ENCODE assay signal across 9 cellular contexts in genomic region chr2:207504513-207505171, GRCh38. TPM values are rescaled to one million over a fixed set of nuclear protein-coding genes. Genes with fewer than 3 reads are reported as not detected.
A peak's percentile ranks its signal among the peaks of the same experiment; 100 is the strongest.
DNase-seq lines count a peak whose midpoint lies in the region; ATAC-seq, FAIRE-seq and TF ChIP-seq lines count a peak whose summit lies in the region.
"Had no signal": no experiment of that assay in that cellular context is flagged by ENCODE, and none has a peak within 500 bp of the region (broad histone marks: within the 10 kb centered on the region; RNA-seq: fewer than 3 reads in every experiment).

No MANE protein-coding gene starts in this region.

- no peaks in the 10 kb centered on the region for H3K27me3 ChIP-seq in astrocyte (ENCODE audit: insufficient read depth, low read length)
- no peaks in the 10 kb centered on the region for H3K27me3 ChIP-seq in iPS-18a (ENCODE audit: control insufficient read depth, insufficient read depth, low read length)
- no peaks in the 10 kb centered on the region for H3K27me3 ChIP-seq in tibial artery
- no peaks in the 10 kb centered on the region for H3K27me3 ChIP-seq in stomach

- peaks cover 40% of the 10 kb centered on the region for H3K4me1 ChIP-seq in astrocyte (ENCODE audit: insufficient read depth, low read length)
- peaks cover 34% of the 10 kb centered on the region for H3K4me1 ChIP-seq in iPS-18a (ENCODE audit: control insufficient read depth, low read depth, low read length)
- peaks cover 0 to 37% (median 27%) of the 10 kb centered on the region in 4 donors for H3K4me1 ChIP-seq in tibial artery
- peaks cover 0 to 18% (median 9%) of the 10 kb centered on the region in 4 donors for H3K4me1 ChIP-seq in stomach

- H3K4me3 Mint-ChIP-seq in activated T-cell treated with anti-CD3 and anti-CD28 coated beads, Interleukin-2, amount 50 U/mL, for 72 hours, result peak overlapping the region; percentile 83 to 85
- peak overlapping the region; percentile 13 for H3K4me3 Mint-ChIP-seq in astrocyte (ENCODE audit: unreplicated experiment)

- no peaks in the 10 kb centered on the region for H3K79me2 ChIP-seq in astrocyte (ENCODE audit: insufficient read depth, low read length)

- H3K9me3 ChIP-seq in astrocyte (ENCODE audit: insufficient read depth, low read depth, low read length) (no peaks in the 10 kb centered on the region), iPS-18a (ENCODE audit: control insufficient read depth, low read depth, low read length) (no peaks in the 10 kb centered on the region), tibial artery (no peaks in the 10 kb centered on the region), stomach (no peaks in the 10 kb centered on the region)

- H3K36me3 ChIP-seq in astrocyte (ENCODE audit: insufficient read depth, low read length) (no peaks in the 10 kb centered on the region), iPS-18a (ENCODE audit: control insufficient read depth, low read depth, low read length) (no peaks in the 10 kb centered on the region), tibial artery (no peaks in the 10 kb centered on the region), stomach (no peaks in the 10 kb centered on the region)

- peak overlapping the region; percentile 18 for H3K4me3 ChIP-seq in astrocyte (ENCODE audit: insufficient read depth, low read depth, low read length)
- peak overlapping the region; percentile 6 for H3K4me3 ChIP-seq in iPS-18a (ENCODE audit: low read length)
- H3K4me3 ChIP-seq in tibial artery, result no peak overlapping the region
- H3K4me3 ChIP-seq in stomach, result peak overlapping the region in 1 of 4 donors; percentile 8

- ATAC-seq in activated T-cell treated with anti-CD3 and anti-CD28 coated beads, Interleukin-2, amount 50 U/mL, for 72 hours (replicated peaks in 1 of 2), result no peak
- ATAC-seq in HG02981 (IDR thresholded peaks at IDR 0.05; ENCODE audit: unreplicated experiment), result no peak
- no peak for ATAC-seq in HG03565 (IDR thresholded peaks at IDR 0.05; ENCODE audit: unreplicated experiment)

- peaks cover 0 to 5% of the 10 kb centered on the region in 2 donors for H3K36me3 Mint-ChIP-seq in activated T-cell treated with anti-CD3 and anti-CD28 coated beads, Interleukin-2, amount 50 U/mL, for 72 hours (ENCODE audit: insufficient read depth in 2 of 2)
- H3K36me3 Mint-ChIP-seq in astrocyte (ENCODE audit: low read depth, unreplicated experiment), result no peaks in the 10 kb centered on the region

- no peak for TF ChIP-seq EP300 in stomach (IDR thresholded peaks at IDR 0.05)

- DNase-seq in activated T-cell treated with anti-CD3 and anti-CD28 coated beads, Interleukin-2, amount 50 U/mL, for 72 hours, result no peak
- DNase-seq in activated T-cell treated with anti-CD3 and anti-CD28 coated beads for 4 hours (no peak), astrocyte (ENCODE audit: low read depth) (peak; percentile 96), tibial artery (peak in 1 of 2 donors; percentile 70), stomach (no peak)

- peak overlapping the region; percentile 74 for H3K9ac ChIP-seq in astrocyte (ENCODE audit: low read length)
- H3K9ac ChIP-seq in iPS-18a (ENCODE audit: low read length), result peak overlapping the region; percentile 11
- H3K9ac ChIP-seq: KMS-11 had no signal

- intact Hi-C loops in tibial artery (cut with DNase I; ENCODE audit: low total_unique reads), result no loop called here
- intact Hi-C loops in stomach (cut with DNase I; ENCODE audit: low total_unique reads), result no loop called here

- H3K27me3 Mint-ChIP-seq in activated T-cell treated with anti-CD3 and anti-CD28 coated beads, Interleukin-2, amount 50 U/mL, for 72 hours (ENCODE audit: low read depth), result no peaks in the 10 kb centered on the region
- no peaks in the 10 kb centered on the region for H3K27me3 Mint-ChIP-seq in astrocyte (ENCODE audit: low read depth, unreplicated experiment)

- peaks cover 70% of the 10 kb centered on the region for H3K4me1 Mint-ChIP-seq in activated T-cell treated with anti-CD3 and anti-CD28 coated beads, Interleukin-2, amount 50 U/mL, for 72 hours (ENCODE audit: low read depth)
- H3K4me1 Mint-ChIP-seq in astrocyte (ENCODE audit: low read depth, unreplicated experiment), result peaks cover 42% of the 10 kb centered on the region

- H3K27ac ChIP-seq in astrocyte (ENCODE audit: low read depth, low read length), result peak overlapping the region; percentile 87
- no peak overlapping the region for H3K27ac ChIP-seq in iPS-18a (ENCODE audit: low read length)
- peak overlapping the region; percentile 60 to 67 for H3K27ac ChIP-seq in tibial artery
- peak overlapping the region in 2 of 5 donors; percentile 22 to 54 for H3K27ac ChIP-seq in stomach
- H3K27ac ChIP-seq: KMS-11 had no signal

- peak overlapping the region; percentile 82 for H3K4me2 ChIP-seq in astrocyte (ENCODE audit: low read length)
- H3K4me2 ChIP-seq: KMS-11 had no signal

- H3K9me3 Mint-ChIP-seq in activated T-cell treated with anti-CD3 and anti-CD28 coated beads, Interleukin-2, amount 50 U/mL, for 72 hours, result no peaks in the 10 kb centered on the region
- H3K9me3 Mint-ChIP-seq in astrocyte (ENCODE audit: unreplicated experiment), result no peaks in the 10 kb centered on the region

- H4K20me1 ChIP-seq in astrocyte (ENCODE audit: insufficient read depth, low read length), result no peaks in the 10 kb centered on the region

- no peak for FAIRE-seq in astrocyte (lab: Jason Lieb, UNC)

- WGBS in stomach, 5 donors, result 46 to 63% (median 51%) methylated on average over 11 of the region's 11 CpGs

- TF ChIP-seq CTCF in astrocyte (IDR thresholded peaks at IDR 0.05; ENCODE audit: insufficient read depth, low read depth, low read length) (no peak), tibial artery (IDR thresholded peaks at IDR 0.05) (no peak), stomach (IDR thresholded peaks at IDR 0.05) (no peak)

- peak overlapping the region; percentile 31 for H2AFZ ChIP-seq in astrocyte (ENCODE audit: low read depth, low read length)

- peak overlapping the region; percentile 0 for H3K27ac Mint-ChIP-seq in activated T-cell treated with anti-CD3 and anti-CD28 coated beads, Interleukin-2, amount 50 U/mL, for 72 hours
- peak overlapping the region; percentile 70 for H3K27ac Mint-ChIP-seq in astrocyte (ENCODE audit: unreplicated experiment)

- TF ChIP-seq POLR2A in stomach (IDR thresholded peaks at IDR 0.05), result no peak

RNA-seq across cellular contexts. Expression of gene CREB1, which starts 25.1 kb away (rescaled TPM):
- total RNA-seq in activated T-cell treated with anti-CD3 and anti-CD28 coated beads, Interleukin-2, amount 50 U/mL, for 72 hours, result 100 to 1,000 TPM; 125 to 143 TPM
- 56.4 and 63.3 TPM in 2 replicates for total RNA-seq in astrocyte
- 10 to 100 TPM; 14.0 to 58.6 (median 20.0) TPM for total RNA-seq in stomach
- polyA plus RNA-seq in stomach, result 10 to 100 TPM in 1 of 3 donors, 1 to 10 TPM in 2; 5.2 to 11.2 (median 5.3) TPM

Comparison
In these comparisons a context has a peak if more than half of its experiments do, and no peak if none do; other contexts are left out.
1. H3K4me3 ChIP-seq: peak in astrocyte (single experiment) and iPS-18a (single experiment); none in tibial artery (0 of 2).